Comparison of ENCODE assay signal across 25 cellular contexts in the genomic region with DNA sequence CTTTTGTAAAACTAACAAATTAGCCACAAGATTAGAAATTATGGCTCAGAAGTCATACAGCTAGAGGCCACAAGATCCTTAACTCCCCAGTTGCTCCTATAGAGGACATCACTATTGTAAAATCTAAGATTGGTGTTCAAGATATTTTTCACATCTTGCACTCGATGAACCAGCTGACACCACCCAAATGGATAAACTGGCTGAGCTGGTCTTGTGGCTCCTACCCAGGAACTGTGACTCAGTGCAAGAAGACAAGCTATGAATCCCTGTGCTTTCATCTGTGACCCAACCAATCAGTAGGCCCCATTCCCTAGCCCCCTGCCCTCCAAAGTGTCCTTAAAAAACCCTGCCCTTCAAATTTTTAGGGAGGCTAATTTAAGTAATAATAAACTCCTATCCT. TPM values are rescaled to one million over a fixed set of nuclear protein-coding genes. Genes with fewer than 3 reads are reported as not detected.
A peak's percentile ranks its signal among the peaks of the same experiment; 100 is the strongest.
DNase-seq lines count a peak whose midpoint lies in the region; ATAC-seq, FAIRE-seq and TF ChIP-seq lines count a peak whose summit lies in the region.
"Had no signal": no experiment of that assay in that cellular context is flagged by ENCODE, and none has a peak within 500 bp of the region (broad histone marks: within the 10 kb centered on the region; RNA-seq: fewer than 3 reads in every experiment).

No MANE protein-coding gene starts in this region.

- TF ChIP-seq CTCF in bronchial epithelial cell (IDR thresholded peaks at IDR 0.05; ENCODE audit: insufficient read depth, low read length, severe bottlenecking), result no peak
- no peak for TF ChIP-seq CTCF in esophagus muscularis mucosa (IDR thresholded peaks at IDR 0.05)

- intact Hi-C loops in esophagus muscularis mucosa (cut with DNase I) (no loop called here), Right ventricle myocardium inferior (cut with DNase I) (no loop called here)

- no peaks in the 10 kb centered on the region for H3K4me1 ChIP-seq in esophagus muscularis mucosa
- H3K4me1 ChIP-seq: BE2C, Caco-2 had no signal

- ATAC-seq in Right ventricle myocardium inferior, result no peak
- no peak for ATAC-seq in GM21447 (IDR thresholded peaks at IDR 0.05; ENCODE audit: unreplicated experiment)
- ATAC-seq: GM23338, HepG2 had no signal

- no peak for TF ChIP-seq POLR2A in esophagus muscularis mucosa (IDR thresholded peaks at IDR 0.05; ENCODE audit: low read depth)

- DNase-seq in HPDE6-E6E7 (ENCODE audit: extremely low spot score) (peak; percentile 16), bronchial epithelial cell (ENCODE audit: low read depth) (peak; percentile 52), esophagus muscularis mucosa (ENCODE audit: extremely low spot score) (peak; percentile 74), kidney tubule cell (ENCODE audit: low spot score) (peak; percentile 4), Right ventricle myocardium inferior (ENCODE audit: missing footprints) (no peak), superior temporal gyrus (ENCODE audit: extremely low spot score) (no peak), NCI-H526 treated with DMSO at 0.1 percent for 48 hours (lab: John Stamatoyannopoulos, UW) (no peak)
- DNase-seq: ACHN; BE2C; C1 segment of cervical spinal cord; Caco-2; CD4-positive, CD25-positive, alpha-beta regulatory T cell; DMS153; DMS79; GDM1; HCEC 1CT; KBM-7 had no signal

- H3K27me3 ChIP-seq in bronchial epithelial cell (ENCODE audit: control insufficient read depth, insufficient read depth, low read length), result no peaks in the 10 kb centered on the region
- H3K27me3 ChIP-seq in esophagus muscularis mucosa, result peaks cover 0 to 20% (median 0%) of the 10 kb centered on the region in 4 donors

- no peak for TF ChIP-seq EP300 in esophagus muscularis mucosa (IDR thresholded peaks at IDR 0.05)

- H3K36me3 ChIP-seq in bronchial epithelial cell (ENCODE audit: control insufficient read depth, insufficient read depth, low read length) (no peaks in the 10 kb centered on the region), esophagus muscularis mucosa (no peaks in the 10 kb centered on the region)
- H3K36me3 ChIP-seq: BE2C had no signal

- no peak for FAIRE-seq in bronchial epithelial cell (lab: Jason Lieb, UNC)
- FAIRE-seq: A204.1, GM12892, GM18507, H54, HepG2 had no signal

- H3K4me3 ChIP-seq in bronchial epithelial cell (ENCODE audit: low read depth, low read length), result no peak overlapping the region
- no peak overlapping the region for H3K4me3 ChIP-seq in esophagus muscularis mucosa
- H3K4me3 ChIP-seq: GM23338 had no signal

- H3K9me3 ChIP-seq in esophagus muscularis mucosa, result no peaks in the 10 kb centered on the region
- H3K9me3 ChIP-seq: BE2C, Caco-2 had no signal

- H3K27ac ChIP-seq in esophagus muscularis mucosa (replicated peaks in 1 of 4), result no peak overlapping the region
- H3K27ac ChIP-seq: HL-60 had no signal

- WGBS in esophagus muscularis mucosa, result 42% methylated on average over 1 of the region's 1 CpG

RNA-seq across cellular contexts. Expression of gene R3HCC1L, which starts 27.9 kb away (rescaled TPM):
- 13.7 and 15.7 TPM in 2 replicates for total RNA-seq in bronchial epithelial cell
- total RNA-seq in esophagus muscularis mucosa, result 10 to 100 TPM in 1 of 4 donors, 1 to 10 TPM in 3; 9.0 to 11.6 (median 9.9) TPM
- total RNA-seq in Right ventricle myocardium inferior, result 5.9 TPM

Comparison
In these comparisons a context has a peak if more than half of its experiments do, and no peak if none do; other contexts are left out.
1. DNase-seq: peak in HPDE6-E6E7 (single experiment), bronchial epithelial cell (single experiment), esophagus muscularis mucosa (single experiment) and kidney tubule cell (single experiment); none in Right ventricle myocardium inferior (single experiment), superior temporal gyrus (single experiment) and NCI-H526 treated with DMSO at 0.1 percent for 48 hours (single experiment).